Comparison of ENCODE assay signal across 19 cellular contexts in genomic region chr10:27527597-27528295, GRCh38. TPM values are rescaled to one million over a fixed set of nuclear protein-coding genes. Genes with fewer than 3 reads are reported as not detected.
DNase-seq lines count a peak whose midpoint lies in the region; ATAC-seq, FAIRE-seq and TF ChIP-seq lines count a peak whose summit lies in the region.
"Had no signal": no experiment of that assay in that cellular context is flagged by ENCODE, and none has a peak within 500 bp of the region (broad histone marks: within the 10 kb centered on the region; RNA-seq: fewer than 3 reads in every experiment).

No MANE protein-coding gene starts in this region.

- no peak overlapping the region for H3K4me3 Mint-ChIP-seq in activated T-cell treated with anti-CD3 and anti-CD28 coated beads, Interleukin-2, amount 50 U/mL, for 24 hours
- no peak overlapping the region for H3K4me3 Mint-ChIP-seq in activated T-cell treated with anti-CD3 and anti-CD28 coated beads, Interleukin-2, amount 50 U/mL, for 4 hours
- H3K4me3 Mint-ChIP-seq: natural killer cell had no signal

- peaks cover 51% of the 10 kb centered on the region for H3K36me3 Mint-ChIP-seq in activated T-cell treated with anti-CD3 and anti-CD28 coated beads, Interleukin-2, amount 50 U/mL, for 24 hours (ENCODE audit: low read depth)
- peaks cover 28% of the 10 kb centered on the region for H3K36me3 Mint-ChIP-seq in activated T-cell treated with anti-CD3 and anti-CD28 coated beads, Interleukin-2, amount 50 U/mL, for 4 hours (ENCODE audit: insufficient read depth)

- intact Hi-C loops in spleen (cut with DNase I; ENCODE audit: low total_unique reads): no loop called here
- intact Hi-C loops in adrenal gland (cut with DNase I): no loop called here

- H3K4me1 ChIP-seq in SJCRH30 (peaks cover 45% of the 10 kb centered on the region), spleen (peaks cover 7 to 94% (median 41%) of the 10 kb centered on the region in 6 donors), adrenal gland (replicated peaks in 1 of 2) (peaks cover 28 to 39% of the 10 kb centered on the region in 2 donors)

- no peaks in the 10 kb centered on the region for H3K27me3 Mint-ChIP-seq in activated T-cell treated with anti-CD3 and anti-CD28 coated beads, Interleukin-2, amount 50 U/mL, for 24 hours
- no peaks in the 10 kb centered on the region for H3K27me3 Mint-ChIP-seq in activated T-cell treated with anti-CD3 and anti-CD28 coated beads, Interleukin-2, amount 50 U/mL, for 4 hours (ENCODE audit: low read depth)

- H3K27me3 ChIP-seq in SJCRH30: no peaks in the 10 kb centered on the region
- no peaks in the 10 kb centered on the region for H3K27me3 ChIP-seq in spleen (replicated peaks in 1 of 7)
- no peaks in the 10 kb centered on the region for H3K27me3 ChIP-seq in adrenal gland
- H3K27me3 ChIP-seq: thyroid gland had no signal

- H3K27ac ChIP-seq in SJCRH30 (peak overlapping the region; percentile 93), spleen (peak overlapping the region in 5 of 8 donors; percentile 5 to 74 (median 56)), adrenal gland (peak overlapping the region in 1 of 5 donors; percentile 41)
- H3K27ac ChIP-seq: thyroid gland had no signal

- 73 to 90% (median 79%) methylated on average over 6 of the region's 6 CpGs for WGBS in spleen, 5 donors
- WGBS in adrenal gland, 4 donors: 76 to 83% (median 81%) methylated on average over 6 of the region's 6 CpGs

- H3K4me1 Mint-ChIP-seq in activated T-cell treated with anti-CD3 and anti-CD28 coated beads, Interleukin-2, amount 50 U/mL, for 24 hours (ENCODE audit: low read depth): peaks cover 75% of the 10 kb centered on the region
- H3K4me1 Mint-ChIP-seq in activated T-cell treated with anti-CD3 and anti-CD28 coated beads, Interleukin-2, amount 50 U/mL, for 4 hours (ENCODE audit: low read depth): peaks cover 73% of the 10 kb centered on the region

- no peak for DNase-seq in activated T-cell treated with anti-CD3 and anti-CD28 coated beads, Interleukin-2, amount 50 U/mL, for 24 hours
- DNase-seq in activated T-cell treated with anti-CD3 and anti-CD28 coated beads, Interleukin-2, amount 50 U/mL, for 4 hours: no peak
- DNase-seq in SJCRH30 (peak in 1 of 2 experiments; percentile 77), frontal cortex (ENCODE audit: low spot score in 2 of 2) (no peak), spleen (no peak), NCI-H2081 (lab: John Stamatoyannopoulos, UW) (no peak), SIG-M5 treated with dmso at 0.1 percent for 504 hours (lab: John Stamatoyannopoulos, UW; ENCODE audit: unreplicated experiment) (no peak), adrenal gland (no peak)
- DNase-seq: activated gamma-delta T cell; anterior cingulate cortex; effector CD4-positive, alpha-beta T cell; hippocampal formation; kidney; natural killer cell; NCI-H146; stimulated activated CD4-positive, alpha-beta T cell treated with anti-CD3 and anti-CD28 coated beads, Interleukin-15, amount 100 ng/mL, for 24 hours; stimulated activated naive CD4-positive, alpha-beta T cell; thyroid gland had no signal

- TF ChIP-seq POLR2A in spleen (IDR thresholded peaks at IDR 0.05) (no peak), adrenal gland (IDR thresholded peaks at IDR 0.05) (no peak)

- H3K4me3 ChIP-seq in SJCRH30 (peak overlapping the region; percentile 37), spleen (no peak overlapping the region), adrenal gland (no peak overlapping the region)
- H3K4me3 ChIP-seq: thyroid gland had no signal

- no peak for TF ChIP-seq CTCF in spleen (IDR thresholded peaks at IDR 0.05 in 8 of 11, conservative IDR thresholded peaks at IDR 0.05 in 3 of 11)
- no peak for TF ChIP-seq CTCF in adrenal gland (IDR thresholded peaks at IDR 0.05)

- FAIRE-seq in frontal cortex (lab: Jason Lieb, UNC): peak; percentile 64
- FAIRE-seq: H1 had no signal

- ATAC-seq in activated T-cell treated with anti-CD3 and anti-CD28 coated beads, Interleukin-2, amount 50 U/mL, for 4 hours: no peak
- ATAC-seq: natural killer cell had no signal

- H3K9me3 ChIP-seq in SJCRH30 (replicated peaks) (no peaks in the 10 kb centered on the region), spleen (no peaks in the 10 kb centered on the region), adrenal gland (replicated peaks in 1 of 3) (peaks cover 0 to 6% (median 0%) of the 10 kb centered on the region in 3 donors)
- H3K9me3 ChIP-seq: thyroid gland had no signal

- no peaks in the 10 kb centered on the region for H3K9me3 Mint-ChIP-seq in activated T-cell treated with anti-CD3 and anti-CD28 coated beads, Interleukin-2, amount 50 U/mL, for 24 hours
- H3K9me3 Mint-ChIP-seq in activated T-cell treated with anti-CD3 and anti-CD28 coated beads, Interleukin-2, amount 50 U/mL, for 4 hours: no peaks in the 10 kb centered on the region
- H3K9me3 Mint-ChIP-seq: natural killer cell had no signal

- H3K36me3 ChIP-seq in SJCRH30 (peaks cover 10% of the 10 kb centered on the region), spleen (peaks cover 0 to 10% (median 0%) of the 10 kb centered on the region in 6 donors), adrenal gland (replicated peaks in 1 of 2) (no peaks in the 10 kb centered on the region)
- H3K36me3 ChIP-seq: thyroid gland had no signal

- peak overlapping the region; percentile 1 for H3K27ac Mint-ChIP-seq in activated T-cell treated with anti-CD3 and anti-CD28 coated beads, Interleukin-2, amount 50 U/mL, for 24 hours

RNA-seq across cellular contexts. Expression of gene RAB18, which starts 23.6 kb away (rescaled TPM):
- total RNA-seq in activated T-cell treated with anti-CD3 and anti-CD28 coated beads, Interleukin-2, amount 50 U/mL, for 4 hours: 10 to 100 TPM; 57.7 to 63.2 (median 63.0) TPM
- 66.4 and 69.8 TPM in 2 replicates for total RNA-seq in SJCRH30 (2014; rRNA removed; shearing (Covaris generic))
- total RNA-seq in frontal cortex (112 TPM), spleen (100 to 1,000 TPM in 3 of 7 donors, 10 to 100 TPM in 4; 43.1 to 104 (median 86.0) TPM), adrenal gland (100 to 1,000 TPM in 4 of 8 donors, 10 to 100 TPM in 4; 36.2 to 242 (median 114) TPM)
- polyA plus RNA-seq in spleen (10 to 100 TPM; 21.2 to 32.8 (median 31.0) TPM), adrenal gland (100 to 1,000 TPM in 1 of 3 donors, 10 to 100 TPM in 2; 22.1 to 416 (median 23.4) TPM)
